Comparison of ENCODE assay signal across 12 cellular contexts in the genomic region with DNA sequence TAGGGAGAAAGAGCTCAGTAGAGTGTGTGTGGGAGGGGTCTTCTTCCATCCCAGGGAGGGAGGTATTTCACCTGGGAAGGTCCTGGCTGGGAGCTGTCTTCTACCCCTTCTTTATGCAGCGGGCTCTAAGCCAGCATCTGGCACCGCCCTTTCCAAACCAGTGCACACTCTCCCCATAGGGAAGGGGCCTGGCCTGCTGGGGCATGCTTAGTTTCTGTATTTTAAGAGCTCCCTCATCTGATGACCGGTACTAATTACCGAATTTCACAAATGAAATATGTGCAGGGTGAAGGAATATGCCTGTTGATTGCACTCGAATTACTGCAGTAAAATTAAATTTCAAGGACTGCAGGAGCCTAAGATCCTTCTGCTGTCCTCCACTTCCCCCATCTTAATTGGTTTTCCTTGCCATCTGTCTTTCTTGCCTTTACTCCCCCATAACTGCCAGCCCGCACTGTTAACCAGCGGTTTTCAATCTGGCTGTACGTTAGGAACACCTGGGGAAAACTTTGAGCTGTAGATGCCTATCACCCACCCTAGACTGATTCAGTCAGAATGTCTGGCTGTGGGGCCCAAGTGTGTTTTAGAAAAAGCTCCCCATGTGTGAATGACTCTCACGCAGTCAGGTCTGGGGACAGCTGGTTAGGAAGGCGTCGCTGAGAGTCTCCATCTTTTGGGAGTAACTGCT. TPM values are rescaled to one million over a fixed set of nuclear protein-coding genes. Genes with fewer than 3 reads are reported as not detected.
DNase-seq lines count a peak whose midpoint lies in the region; ATAC-seq and TF ChIP-seq lines count a peak whose summit lies in the region.
"Had no signal": no experiment of that assay in that cellular context is flagged by ENCODE, and none has a peak within 500 bp of the region (broad histone marks: within the 10 kb centered on the region; RNA-seq: fewer than 3 reads in every experiment).

No MANE protein-coding gene starts in this region.

- H3K4me2 ChIP-seq in osteoblast (ENCODE audit: insufficient read depth, low read length) = peak overlapping the region; percentile 10

- H3K36me3 Mint-ChIP-seq in activated T-helper 17 cell treated with anti-CD3 and anti-CD28 coated beads, Interleukin-2, amount 50 U/mL, for 72 hours (ENCODE audit: low read depth) = peaks cover 40% of the 10 kb centered on the region

- no peak overlapping the region for H2AFZ ChIP-seq in osteoblast (ENCODE audit: low read length)

- H3K27ac Mint-ChIP-seq in activated T-helper 17 cell treated with anti-CD3 and anti-CD28 coated beads, Interleukin-2, amount 50 U/mL, for 72 hours = no peak overlapping the region
- H3K27ac Mint-ChIP-seq: IgD-negative memory B cell had no signal

- TF ChIP-seq POLR2A in NB4 (IDR thresholded peaks at IDR 0.05; ENCODE audit: extremely low read depth, insufficient read length) (no peak), body of pancreas (IDR thresholded peaks at IDR 0.05) (no peak)

- H3K4me3 Mint-ChIP-seq in activated T-helper 17 cell treated with anti-CD3 and anti-CD28 coated beads, Interleukin-2, amount 50 U/mL, for 72 hours = no peak overlapping the region
- H3K4me3 Mint-ChIP-seq: activated T-cell treated with anti-CD3 and anti-CD28 coated beads, Interleukin-2, amount 50 U/mL, for 4 hours; central memory CD8-positive, alpha-beta T cell; IgD-negative memory B cell had no signal

- H3K9me3 Mint-ChIP-seq in activated T-helper 17 cell treated with anti-CD3 and anti-CD28 coated beads, Interleukin-2, amount 50 U/mL, for 72 hours = peaks cover 6% of the 10 kb centered on the region

- H3K4me1 Mint-ChIP-seq in activated T-helper 17 cell treated with anti-CD3 and anti-CD28 coated beads, Interleukin-2, amount 50 U/mL, for 72 hours = peaks cover 44% of the 10 kb centered on the region

- ATAC-seq in body of pancreas (no peak), GM19463 (IDR thresholded peaks at IDR 0.05; ENCODE audit: unreplicated experiment) (no peak)
- no peak for ATAC-seq in activated T-helper 17 cell treated with anti-CD3 and anti-CD28 coated beads, Interleukin-2, amount 50 U/mL, for 72 hours (replicated peaks)
- ATAC-seq: activated T-cell treated with anti-CD3 and anti-CD28 coated beads, Interleukin-2, amount 50 U/mL, for 4 hours had no signal

- H3K4me1 ChIP-seq in body of pancreas (peaks cover 89% of the 10 kb centered on the region), osteoblast (ENCODE audit: insufficient read depth, low read length) (peaks cover 85% of the 10 kb centered on the region)

- H3K36me3 ChIP-seq in body of pancreas (replicated peaks in 1 of 2; ENCODE audit: insufficient read depth in 1 of 2, low read depth in 2 of 2) (no peaks in the 10 kb centered on the region), osteoblast (ENCODE audit: insufficient read depth, low read length) (peaks cover 9% of the 10 kb centered on the region)

- peaks cover 82% of the 10 kb centered on the region for H3K79me2 ChIP-seq in osteoblast (ENCODE audit: insufficient read depth, low read length)

- no peaks in the 10 kb centered on the region for H3K27me3 ChIP-seq in body of pancreas
- H3K27me3 ChIP-seq in osteoblast (ENCODE audit: insufficient read depth, low read length) = no peaks in the 10 kb centered on the region

- TF ChIP-seq CTCF in NB4 (IDR thresholded peaks at IDR 0.05; ENCODE audit: low read depth, low read length) = no peak
- TF ChIP-seq CTCF in body of pancreas (IDR thresholded peaks at IDR 0.05) = no peak
- TF ChIP-seq CTCF in osteoblast (IDR thresholded peaks at IDR 0.05; ENCODE audit: extremely low read depth, low read depth, low read length) = no peak

- no peaks in the 10 kb centered on the region for H3K27me3 Mint-ChIP-seq in activated T-helper 17 cell treated with anti-CD3 and anti-CD28 coated beads, Interleukin-2, amount 50 U/mL, for 72 hours
- H3K27me3 Mint-ChIP-seq: central memory CD8-positive, alpha-beta T cell; IgD-negative memory B cell had no signal

- H3K27ac ChIP-seq in body of pancreas (peak overlapping the region in 3 of 4 donors; percentile 22 to 31 (median 25)), osteoblast (ENCODE audit: low read depth, low read length) (peak overlapping the region; percentile 99)

- H3K4me3 ChIP-seq in NB4 (ENCODE audit: low read depth, low read length) = no peak overlapping the region
- H3K4me3 ChIP-seq in body of pancreas = no peak overlapping the region
- no peak overlapping the region for H3K4me3 ChIP-seq in osteoblast (ENCODE audit: insufficient read depth, low read length)

- WGBS in body of pancreas, 2 donors = 59 to 64% methylated on average over 11 of the region's 11 CpGs

- no peaks in the 10 kb centered on the region for H3K9me3 ChIP-seq in body of pancreas
- no peaks in the 10 kb centered on the region for H3K9me3 ChIP-seq in osteoblast (ENCODE audit: low read depth, low read length)

- intact Hi-C loops in body of pancreas (cut with DNase I) = no loop called here

- DNase-seq in NCI-H1417 (lab: John Stamatoyannopoulos, UW) (peak in 2 of 3 experiments; percentile 5 to 31), NCI-H1417 treated with DMSO at 0.1 percent for 48 hours (lab: John Stamatoyannopoulos, UW) (no peak), NB4 (ENCODE audit: low read depth) (peak; percentile 21), body of pancreas (peak in 1 of 4 donors; percentile 43), osteoblast (ENCODE audit: insufficient read length, low spot score, missing footprints) (no peak)
- DNase-seq in stimulated activated CD4-positive, alpha-beta T cell treated with anti-CD3 and anti-CD28 coated beads, Interleukin-4, amount 100 ng/mL, for 24 hours = no peak
- DNase-seq: activated T-cell treated with anti-CD3 and anti-CD28 coated beads, Interleukin-2, amount 50 U/mL, for 4 hours; foreskin melanocyte had no signal

- no peaks in the 10 kb centered on the region for H4K20me1 ChIP-seq in osteoblast (ENCODE audit: insufficient read depth, low read length)

RNA-seq across cellular contexts. Expression of a gene that starts 20.1 kb away (rescaled TPM):
- total RNA-seq in body of pancreas = 10 to 100 TPM; 45.9 to 68.6 TPM
- total RNA-seq in osteoblast = 81.9 and 83.2 TPM in 2 replicates
- 10 to 100 TPM; 49.7 to 53.6 TPM for total RNA-seq in activated T-helper 17 cell treated with anti-CD3 and anti-CD28 coated beads, Interleukin-2, amount 50 U/mL, for 72 hours

Comparison
In these comparisons a context has a peak if more than half of its experiments do, and no peak if none do; other contexts are left out.
1. DNase-seq: peak in NCI-H1417 (2 of 3) and NB4 (single experiment); none in NCI-H1417 treated with DMSO at 0.1 percent for 48 hours (single experiment), osteoblast (single experiment) and stimulated activated CD4-positive, alpha-beta T cell treated with anti-CD3 and anti-CD28 coated beads, Interleukin-4, amount 100 ng/mL, for 24 hours (single experiment).